In genomic region chr9:19440376-19440775, GRCh38 we compare ENCODE assay signal across 27 cellular contexts.
"Had no signal": no experiment of that assay in that cellular context is flagged by ENCODE, and none has a peak within 500 bp of the region (broad histone marks: within the 10 kb centered on the region; RNA-seq: fewer than 3 reads in every experiment).

No MANE protein-coding gene starts in this region.

- H3K27ac ChIP-seq: ascending aorta, breast epithelium, cardiac muscle cell, colonic mucosa, epithelial cell of prostate, esophagus squamous epithelium, gastroesophageal sphincter had no signal

- H3K9me3 ChIP-seq: ascending aorta, breast epithelium, colonic mucosa, esophagus squamous epithelium, gastroesophageal sphincter had no signal

- H3K4me3 Mint-ChIP-seq: activated CD4-positive, alpha-beta memory T cell treated with anti-CD3 and anti-CD28 coated beads, Interleukin-2, amount 10 ng/mL, durations not matched to agents 7 days and 5 days; activated CD4-positive, alpha-beta T cell treated with anti-CD3 and anti-CD28 coated beads, Interleukin-2, amount 10 ng/mL, durations not matched to agents 7 days and 5 days; activated naive CD8-positive, alpha-beta T cell; activated T-cell treated with anti-CD3 and anti-CD28 coated beads, Interleukin-2, amount 50 U/mL, for 24 hours; activated T-cell treated with anti-CD3 and anti-CD28 coated beads, Interleukin-2, amount 50 U/mL, for 72 hours; brain had no signal

- H3K27ac Mint-ChIP-seq: activated CD4-positive, alpha-beta memory T cell treated with anti-CD3 and anti-CD28 coated beads, Interleukin-2, amount 10 ng/mL, durations not matched to agents 7 days and 5 days; activated naive CD8-positive, alpha-beta T cell; activated T-cell treated with anti-CD3 and anti-CD28 coated beads, Interleukin-2, amount 50 U/mL, for 24 hours; brain had no signal

- DNase-seq: activated CD4-positive, alpha-beta memory T cell treated with anti-CD3 and anti-CD28 coated beads, Interleukin-2, amount 10 ng/mL, durations not matched to agents 7 days and 5 days; activated CD4-positive, alpha-beta T cell treated with anti-CD3 and anti-CD28 coated beads for 1 hour; activated CD4-positive, alpha-beta T cell treated with anti-CD3 and anti-CD28 coated beads for 4 hours; activated CD4-positive, alpha-beta T cell treated with anti-CD3 and anti-CD28 coated beads, Interleukin-2, amount 10 ng/mL, durations not matched to agents 7 days and 5 days; activated CD4-positive, alpha-beta T cell treated with anti-CD3 and anti-CD28 coated beads, Interleukin-2, amount 50 U/mL, for 4 hours; activated CD8-positive, alpha-beta memory T cell treated with anti-CD3 and anti-CD28 coated beads, Interleukin-2, amount 50 U/mL, for 48 hours; activated effector memory CD4-positive, alpha-beta T cell treated with Interleukin-2 at 50 U/mL for 16 hours; activated gamma-delta T cell treated with Interleukin-2 at 50 U/mL for 16 hours; activated naive CD4-positive, alpha-beta T cell treated with anti-CD3 and anti-CD28 coated beads, Interleukin-2, amount 50 U/mL, for 16 hours; activated naive CD4-positive, alpha-beta T cell treated with Interleukin-2 at 50 U/mL for 16 hours; activated T-cell treated with anti-CD3 and anti-CD28 coated beads for 4 hours; activated T-cell treated with anti-CD3 and anti-CD28 coated beads, Interleukin-2, amount 50 U/mL, for 24 hours; activated T-cell treated with anti-CD3 and anti-CD28 coated beads, Interleukin-2, amount 50 U/mL, for 72 hours; central memory CD4-positive, alpha-beta T cell; cerebellar nuclear complex; colonic mucosa; effector CD8-positive, alpha-beta T cell; esophagus squamous epithelium; foreskin melanocyte; T1000 had no signal

- H3K36me3 ChIP-seq: breast epithelium, cardiac muscle cell, colonic mucosa had no signal

- H3K4me3 ChIP-seq: ascending aorta, breast epithelium, cardiac muscle cell, colonic mucosa, esophagus squamous epithelium, gastroesophageal sphincter had no signal

- H3K4me1 ChIP-seq: ascending aorta, breast epithelium, colonic mucosa, gastroesophageal sphincter had no signal

- H3K9me3 Mint-ChIP-seq: activated CD4-positive, alpha-beta memory T cell treated with anti-CD3 and anti-CD28 coated beads, Interleukin-2, amount 10 ng/mL, durations not matched to agents 7 days and 5 days; activated CD4-positive, alpha-beta T cell treated with anti-CD3 and anti-CD28 coated beads, Interleukin-2, amount 10 ng/mL, durations not matched to agents 7 days and 5 days; activated T-cell treated with anti-CD3 and anti-CD28 coated beads, Interleukin-2, amount 50 U/mL, for 24 hours; activated T-cell treated with anti-CD3 and anti-CD28 coated beads, Interleukin-2, amount 50 U/mL, for 72 hours; brain had no signal

- H3K27me3 ChIP-seq: ascending aorta, breast epithelium, cardiac muscle cell, colonic mucosa, esophagus squamous epithelium, gastroesophageal sphincter had no signal

- H3K27me3 Mint-ChIP-seq: activated CD4-positive, alpha-beta memory T cell treated with anti-CD3 and anti-CD28 coated beads, Interleukin-2, amount 10 ng/mL, durations not matched to agents 7 days and 5 days; activated CD4-positive, alpha-beta T cell treated with anti-CD3 and anti-CD28 coated beads, Interleukin-2, amount 10 ng/mL, durations not matched to agents 7 days and 5 days; activated naive CD8-positive, alpha-beta T cell; activated T-cell treated with anti-CD3 and anti-CD28 coated beads, Interleukin-2, amount 50 U/mL, for 24 hours; brain had no signal

- H3K4me1 Mint-ChIP-seq: brain had no signal
